8 cellular contexts compared by ENCODE assay signal in the genomic region with DNA sequence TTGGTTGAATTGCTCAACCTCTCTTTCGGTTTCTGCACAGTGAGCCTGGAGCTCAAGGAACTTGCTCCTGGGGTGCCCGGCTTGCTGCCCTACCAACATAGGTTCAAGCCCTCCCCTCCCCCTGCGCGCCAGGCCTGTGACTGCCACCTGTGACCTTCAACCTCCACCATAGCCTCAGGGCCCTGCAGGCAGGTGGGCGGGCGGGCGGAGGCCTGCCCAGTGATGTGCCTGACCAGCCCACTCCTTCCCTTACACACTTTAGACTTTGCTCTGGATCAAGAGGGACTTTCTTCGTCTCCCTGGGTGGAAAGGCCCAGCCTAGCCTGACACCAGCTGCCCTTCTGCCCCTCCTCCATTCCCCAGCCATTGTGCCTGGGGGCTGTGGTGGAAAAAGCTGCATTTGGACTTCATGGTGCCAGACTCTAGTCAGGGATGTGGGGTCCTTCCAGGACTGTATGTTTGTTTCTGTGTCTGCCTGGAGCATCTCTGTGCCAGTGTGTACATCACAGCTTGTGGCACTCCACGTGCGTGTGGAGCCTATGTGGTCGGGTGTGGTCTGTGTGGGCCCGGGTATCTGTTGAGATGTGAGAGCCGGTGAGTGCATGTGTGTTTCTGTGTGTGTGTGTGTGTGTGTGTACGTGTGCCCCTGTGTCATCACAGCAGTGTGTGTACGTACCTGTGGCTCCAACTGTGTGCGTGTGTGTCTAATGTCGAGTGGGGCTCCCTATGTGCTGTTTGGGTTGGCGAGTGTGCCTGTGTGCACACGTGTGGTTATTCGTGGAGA. TPM values are rescaled to one million over a fixed set of nuclear protein-coding genes. Genes with fewer than 3 reads are reported as not detected.
DNase-seq lines count a peak whose midpoint lies in the region; ATAC-seq and TF ChIP-seq lines count a peak whose summit lies in the region.

No MANE protein-coding gene starts in this region.

- no peaks in the 10 kb centered on the region for H3K9me3 Mint-ChIP-seq in activated naive CD8-positive, alpha-beta T cell treated with anti-CD3 and anti-CD28 coated beads, Interleukin-2, amount 50 U/mL, for 24 hours
- peaks cover 3% of the 10 kb centered on the region for H3K9me3 Mint-ChIP-seq in glutamatergic neuron (ENCODE audit: unreplicated experiment)

- H3K27me3 Mint-ChIP-seq in activated naive CD8-positive, alpha-beta T cell treated with anti-CD3 and anti-CD28 coated beads, Interleukin-2, amount 50 U/mL, for 24 hours, result no peaks in the 10 kb centered on the region
- peaks cover 5% of the 10 kb centered on the region for H3K27me3 Mint-ChIP-seq in glutamatergic neuron (ENCODE audit: unreplicated experiment)

- no peak overlapping the region for H3K4me3 Mint-ChIP-seq in activated naive CD8-positive, alpha-beta T cell treated with anti-CD3 and anti-CD28 coated beads, Interleukin-2, amount 50 U/mL, for 24 hours
- H3K4me3 Mint-ChIP-seq in glutamatergic neuron (ENCODE audit: unreplicated experiment), result no peak overlapping the region

- no peaks in the 10 kb centered on the region for H3K36me3 Mint-ChIP-seq in activated naive CD8-positive, alpha-beta T cell treated with anti-CD3 and anti-CD28 coated beads, Interleukin-2, amount 50 U/mL, for 24 hours (ENCODE audit: low read depth)
- H3K36me3 Mint-ChIP-seq in glutamatergic neuron (ENCODE audit: unreplicated experiment), result no peaks in the 10 kb centered on the region

- TF ChIP-seq CTCF in spleen (IDR thresholded peaks at IDR 0.05 in 8 of 11, conservative IDR thresholded peaks at IDR 0.05 in 3 of 11) (no peak), glutamatergic neuron (IDR thresholded peaks at IDR 0.05; ENCODE audit: partially characterized antibody, unreplicated experiment) (no peak)

- H3K36me3 ChIP-seq in spleen, result peaks cover 0 to 57% (median 2%) of the 10 kb centered on the region in 6 donors

- H3K4me1 Mint-ChIP-seq in activated naive CD8-positive, alpha-beta T cell treated with anti-CD3 and anti-CD28 coated beads, Interleukin-2, amount 50 U/mL, for 24 hours, result peaks cover 41% of the 10 kb centered on the region
- H3K4me1 Mint-ChIP-seq in glutamatergic neuron (ENCODE audit: low read depth, unreplicated experiment), result peaks cover 20% of the 10 kb centered on the region

- peak overlapping the region in 7 of 8 donors; percentile 54 to 98 (median 77) for H3K27ac ChIP-seq in spleen

- peak; percentile 41 for DNase-seq in activated naive CD8-positive, alpha-beta T cell treated with anti-CD3 and anti-CD28 coated beads, Interleukin-2, amount 50 U/mL, for 24 hours
- DNase-seq in spleen (peak; percentile 89), NCI-H526 treated with DMSO at 0.1 percent for 48 hours (lab: John Stamatoyannopoulos, UW) (no peak), glutamatergic neuron (no peak), GOT3 (lab: John Stamatoyannopoulos, UW) (no peak), NAMALWA (ENCODE audit: low spot score) (no peak)

- no peaks in the 10 kb centered on the region for H3K27me3 ChIP-seq in spleen (replicated peaks in 1 of 7)

- H3K4me3 ChIP-seq in spleen, result peak overlapping the region in 5 of 8 donors; percentile 11 to 56 (median 27)

- no peaks in the 10 kb centered on the region for H3K9me3 ChIP-seq in spleen

- no peak for TF ChIP-seq POLR2A in spleen (IDR thresholded peaks at IDR 0.05)

- intact Hi-C loops in spleen (cut with DNase I; ENCODE audit: low total_unique reads), result no loop called here

- peaks cover 73 to 100% (median 100%) of the 10 kb centered on the region in 6 donors for H3K4me1 ChIP-seq in spleen

- ATAC-seq in GM19025 (IDR thresholded peaks at IDR 0.05; ENCODE audit: low read depth, unreplicated experiment) (peak; percentile 33), HG03354 (IDR thresholded peaks at IDR 0.05; ENCODE audit: poor library complexity, severe bottlenecking, unreplicated experiment) (peak; percentile 38)
- peak; percentile 53 for ATAC-seq in activated naive CD8-positive, alpha-beta T cell treated with anti-CD3 and anti-CD28 coated beads, Interleukin-2, amount 50 U/mL, for 24 hours

- WGBS in spleen, 5 donors, result 38 to 71% (median 56%) methylated on average over 18 to 20 of the region's 20 CpGs

- H3K27ac Mint-ChIP-seq in activated naive CD8-positive, alpha-beta T cell treated with anti-CD3 and anti-CD28 coated beads, Interleukin-2, amount 50 U/mL, for 24 hours, result peak overlapping the region; percentile 16
- H3K27ac Mint-ChIP-seq in glutamatergic neuron (ENCODE audit: unreplicated experiment), result no peak overlapping the region

RNA-seq across cellular contexts. Expression of gene PRKCD, which starts 9.5 kb away (rescaled TPM):
- total RNA-seq in spleen (100 to 1,000 TPM in 1 of 7 donors, 10 to 100 TPM in 6; 42.7 to 100 (median 59.6) TPM), glutamatergic neuron (ENCODE audit: unreplicated experiment) (5.4 TPM)
- polyA plus RNA-seq in spleen, result 10 to 100 TPM; 22.2 to 50.0 (median 31.9) TPM

RNA-seq across cellular contexts. Expression of gene RFT1, which starts 40.3 kb away (rescaled TPM):
- total RNA-seq in spleen, result 10 to 100 TPM; 12.1 to 25.6 (median 17.8) TPM
- 1 to 10 TPM; 6.0 to 8.9 (median 8.1) TPM for polyA plus RNA-seq in spleen
- total RNA-seq in glutamatergic neuron (ENCODE audit: unreplicated experiment), result 10.5 TPM

Comparison
In these comparisons a context has a peak if more than half of its experiments do, and no peak if none do; other contexts are left out.
1. DNase-seq: peak in activated naive CD8-positive, alpha-beta T cell treated with anti-CD3 and anti-CD28 coated beads, Interleukin-2, amount 50 U/mL, for 24 hours (single experiment) and spleen (single experiment); none in NCI-H526 treated with DMSO at 0.1 percent for 48 hours (single experiment), glutamatergic neuron (single experiment), GOT3 (single experiment) and NAMALWA (single experiment).
2. Peak in every context shown above with its lines, with median percentiles within 50 percentile points of each other: ATAC-seq.